In the genomic region with DNA sequence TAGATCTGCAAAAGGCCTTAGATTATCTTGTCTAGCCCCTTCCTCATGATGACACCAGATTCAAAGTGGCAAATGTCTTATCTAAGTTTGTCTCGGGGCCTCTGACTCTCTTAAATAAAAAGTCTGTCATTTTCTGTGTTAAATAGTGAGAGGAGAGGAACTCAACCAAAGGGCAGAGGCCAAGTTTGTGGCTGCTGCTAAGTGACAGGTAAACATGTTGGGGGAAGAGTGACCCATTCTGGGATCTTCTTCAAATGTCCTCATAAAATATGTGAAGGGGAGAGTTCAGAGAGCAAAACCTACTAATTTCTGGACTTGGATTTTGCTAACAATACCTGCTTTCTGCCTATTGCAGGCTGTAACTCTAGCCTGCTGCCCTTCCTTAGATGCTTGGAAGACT, we compare ENCODE assay signal across 22 cellular contexts.
"Had no signal": no experiment of that assay in that cellular context is flagged by ENCODE, and none has a peak within 500 bp of the region (broad histone marks: within the 10 kb centered on the region; RNA-seq: fewer than 3 reads in every experiment).

No MANE protein-coding gene starts in this region.

- H3K27me3 ChIP-seq: left lung, pancreas, sigmoid colon, suprapubic skin, tibial artery, upper lobe of right lung had no signal

- H3K36me3 ChIP-seq: left lung, pancreas, prostate gland, sigmoid colon, spleen, suprapubic skin, thoracic aorta, tibial artery, upper lobe of right lung had no signal

- H3K4me1 ChIP-seq: left lung, pancreas, prostate gland, sigmoid colon, spleen, suprapubic skin, tibial artery, upper lobe of right lung had no signal

- ATAC-seq: left lung; naive thymus-derived CD4-positive, alpha-beta T cell; natural killer cell treated with Interleukin-12 subunit alpha and Interleukin-12 subunit beta and Interleukin-15 and Interleukin-18, amount 100 ng/mL, for 72 hours; pancreas; right cardiac atrium; stimulated activated effector memory CD8-positive, alpha-beta T cell treated with anti-CD3 and anti-CD28 coated beads, Interleukin-12 subunit alpha, Interleukin-12 subunit beta, amount 100 ng/mL, for 72 hours; upper lobe of right lung had no signal

- H3K9me3 ChIP-seq: left lung, pancreas, prostate gland, sigmoid colon, spleen, suprapubic skin, thoracic aorta, tibial artery, upper lobe of right lung had no signal

- DNase-seq: islet precursor cell; left lung; mesendoderm; naive thymus-derived CD4-positive, alpha-beta T cell; nucleus accumbens; pancreas; posterior cingulate gyrus; retina; right cardiac atrium; sigmoid colon; small intestine; spleen; stimulated activated CD4-positive, alpha-beta T cell treated with anti-CD3 and anti-CD28 coated beads, Interleukin-4, amount 100 ng/mL, for 24 hours; stimulated activated naive CD4-positive, alpha-beta T cell; tibial artery; upper lobe of right lung had no signal

- H3K4me3 ChIP-seq: left lung, lung, pancreas, prostate gland, sigmoid colon, spleen, suprapubic skin, thoracic aorta, tibial artery, upper lobe of right lung had no signal

- H3K27ac ChIP-seq: left lung, pancreas, prostate gland, sigmoid colon, spleen, suprapubic skin, thoracic aorta, tibial artery, upper lobe of right lung had no signal
